In genomic region chr7:101782886-101783285, GRCh38 we compare ENCODE assay signal across 22 cellular contexts.
"Had no signal": no experiment of that assay in that cellular context is flagged by ENCODE, and none has a peak within 500 bp of the region (broad histone marks: within the 10 kb centered on the region; RNA-seq: fewer than 3 reads in every experiment).

No MANE protein-coding gene starts in this region.

- H3K36me3 ChIP-seq: SJCRH30 had no signal

- H3K4me2 ChIP-seq: KMS-11 had no signal

- H3K9ac ChIP-seq: KMS-11 had no signal

- DNase-seq: Kasumi-1, MV-4-11, NCI-H1048, NCI-H1105, NCI-H1417, NCI-H1436 treated with DMSO at 0.1 percent for 48 hours, NCI-H1694, NCI-H1930, NCI-H2081, NCI-H2107, NCI-H2227 treated with DMSO at 0.1 percent for 48 hours, NCI-H446, NCI-H510A, NCI-H524 treated with DMSO at 0.1 percent for 48 hours, NCI-H69, NCI-H774, SHP77 treated with DMSO at 0.1 percent for 48 hours, SJCRH30 had no signal

- H3K27me3 ChIP-seq: SJCRH30 had no signal

- H3K27ac ChIP-seq: HL-60, KMS-11, SJCRH30 had no signal

- H3K9me3 ChIP-seq: SJCRH30 had no signal

- H3K4me1 ChIP-seq: SJCRH30 had no signal

- FAIRE-seq: HTR-8/SVneo, K562 had no signal

- H3K4me3 ChIP-seq: K562, SJCRH30 had no signal
